Comparison of ENCODE assay signal across 11 cellular contexts in the genomic region with DNA sequence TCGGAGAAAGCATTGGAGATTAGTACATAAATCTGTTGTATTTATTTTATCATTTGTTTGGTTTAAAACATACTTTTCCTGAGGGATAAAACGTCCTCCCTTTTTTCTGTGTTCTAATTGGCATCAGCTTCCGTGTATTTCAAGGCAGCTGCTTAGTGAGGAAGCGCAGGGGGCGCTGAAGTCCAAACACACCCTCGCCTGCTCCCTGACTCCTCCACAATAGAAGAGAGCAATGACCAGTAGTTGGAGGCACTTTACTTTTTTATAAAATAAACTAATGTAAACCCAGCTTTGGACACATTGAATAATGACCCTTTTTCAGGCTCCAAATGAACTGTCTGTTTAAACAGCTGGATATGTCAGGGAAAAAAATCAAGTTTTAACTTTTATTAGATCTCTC.
A peak's percentile ranks its signal among the peaks of the same experiment; 100 is the strongest.
DNase-seq lines count a peak whose midpoint lies in the region; ATAC-seq and TF ChIP-seq lines count a peak whose summit lies in the region.
"Had no signal": no experiment of that assay in that cellular context is flagged by ENCODE, and none has a peak within 500 bp of the region (broad histone marks: within the 10 kb centered on the region; RNA-seq: fewer than 3 reads in every experiment).

No MANE protein-coding gene starts in this region.

- CTCF ChIA-PET in A673 (lab: Charles Lee), result no interaction called here
- CTCF ChIA-PET in WTC11 (lab: Charles Lee), result interaction anchor here (0.5 to 1.9 kb wide), 12 partner anchors 20 to 393 kb away, joined by 3 to 9 read pairs (median 5); no protein-coding TSS in a partner anchor
- CTCF ChIA-PET in GM10248 (lab: Yijun Ruan, JAX), result interaction anchor here (1.5 kb wide), 1 partner anchor 11 kb away, joined by 3 read pairs; no protein-coding TSS in a partner anchor

- TF ChIP-seq CTCF in A673 (conservative IDR thresholded peaks at IDR 0.05; ENCODE audit: low read depth, low read length), result peak; percentile 30; the same call in 1 of the 2 replicates
- no peak for TF ChIP-seq CTCF in WTC11 (IDR thresholded peaks at IDR 0.05)
- TF ChIP-seq CTCF in GM10248 (IDR thresholded peaks at IDR 0.05; ENCODE audit: control extremely low read depth, extremely low read depth, low read depth, missing control alignments), result no peak

- ATAC-seq in WTC11 (peak; percentile 82), GM18870 (IDR thresholded peaks at IDR 0.05; ENCODE audit: unreplicated experiment) (no peak)
- ATAC-seq in effector memory CD8-positive, alpha-beta T cell (replicated peaks), result no peak

- peaks cover 4% of the 10 kb centered on the region for H3K4me1 ChIP-seq in A673 (ENCODE audit: insufficient read depth, low read length, poor library complexity, severe bottlenecking)

- peaks cover 2% of the 10 kb centered on the region for H3K36me3 Mint-ChIP-seq in WTC11
- no peaks in the 10 kb centered on the region for H3K36me3 Mint-ChIP-seq in effector memory CD8-positive, alpha-beta T cell (ENCODE audit: insufficient read depth)

- no peak overlapping the region for H3K4me3 Mint-ChIP-seq in WTC11
- H3K4me3 Mint-ChIP-seq in effector memory CD8-positive, alpha-beta T cell, result no peak overlapping the region
- H3K4me3 Mint-ChIP-seq: mesothelial cell of epicardium had no signal

- H3K9me3 Mint-ChIP-seq in WTC11, result peaks cover 5% of the 10 kb centered on the region
- H3K9me3 Mint-ChIP-seq in effector memory CD8-positive, alpha-beta T cell, result peaks cover 0 to 2% of the 10 kb centered on the region in 2 donors

- H3K27ac ChIP-seq in A673 (ENCODE audit: low read depth, low read length, poor library complexity, severe bottlenecking), result no peak overlapping the region

- POLR2A ChIA-PET in A673 (lab: Charles Lee; ENCODE audit: low non-redundant PET) (no interaction called here), WTC11 (lab: Charles Lee) (interaction anchor here (1.1 kb wide), 1 partner anchor 8 kb away, joined by 3 read pairs; no protein-coding TSS in a partner anchor), GM10248 (lab: Yijun Ruan, JAX) (no interaction called here)

- no peaks in the 10 kb centered on the region for H3K9me3 ChIP-seq in A673 (ENCODE audit: low read depth, low read length, poor library complexity, severe bottlenecking)

- BruUV-seq in A673 (replicated peaks; lab: Mats Ljungman, UMichigan), result no TSS peak

- H3K36me3 ChIP-seq in A673 (ENCODE audit: insufficient read depth, low read length, poor library complexity, severe bottlenecking), result no peaks in the 10 kb centered on the region

- no peak for DNase-seq in A673 (ENCODE audit: low spot score)
- DNase-seq in HT1080 (ENCODE audit: low read depth), result peak; percentile 11
- DNase-seq in WTC11 (ENCODE audit: low spot score), result no peak
- peak; percentile 65 for DNase-seq in iPS-NIHi7 (ENCODE audit: extremely low spot score)
- DNase-seq in HPDE6-E6E7 (ENCODE audit: extremely low spot score), result no peak
- no peak for DNase-seq in effector memory CD8-positive, alpha-beta T cell
- DNase-seq in GM10248 (ENCODE audit: extremely low spot score), result no peak
- DNase-seq: activated T-cell treated with anti-CD3 and anti-CD28 coated beads, Interleukin-2, amount 50 U/mL, for 48 hours; effector memory CD4-positive, alpha-beta T cell had no signal

- no peak overlapping the region for H3K27ac Mint-ChIP-seq in WTC11
- no peak overlapping the region for H3K27ac Mint-ChIP-seq in effector memory CD8-positive, alpha-beta T cell
- H3K27ac Mint-ChIP-seq: mesothelial cell of epicardium had no signal

- no peaks in the 10 kb centered on the region for H3K27me3 ChIP-seq in A673 (replicated peaks; ENCODE audit: insufficient read depth, low read depth, low read length, poor library complexity)

- peaks cover 35% of the 10 kb centered on the region for H3K4me1 Mint-ChIP-seq in WTC11
- peaks cover 8 to 17% of the 10 kb centered on the region in 2 donors for H3K4me1 Mint-ChIP-seq in effector memory CD8-positive, alpha-beta T cell (ENCODE audit: low read depth in 2 of 2)

- intact Hi-C loops in A673 (cut with micrococcal nuclease; ENCODE audit: unreplicated experiment), result no loop called here

- H3K4me3 ChIP-seq in A673 (ENCODE audit: low read depth, low read length, poor library complexity, severe bottlenecking), result no peak overlapping the region

- peaks cover 13% of the 10 kb centered on the region for H3K27me3 Mint-ChIP-seq in WTC11 (ENCODE audit: low read depth)
- no peaks in the 10 kb centered on the region for H3K27me3 Mint-ChIP-seq in effector memory CD8-positive, alpha-beta T cell

TF ChIP-seq in WTC11, 78 proteins besides CTCF, POLR2A, EP300 and RAD21:
- TF ChIP-seq FOXJ3 (CRISPR knock-in tag; IDR thresholded peaks at IDR 0.05; ENCODE audit: borderline replicate concordance), result no peak
- TF ChIP-seq, protein P1, sequence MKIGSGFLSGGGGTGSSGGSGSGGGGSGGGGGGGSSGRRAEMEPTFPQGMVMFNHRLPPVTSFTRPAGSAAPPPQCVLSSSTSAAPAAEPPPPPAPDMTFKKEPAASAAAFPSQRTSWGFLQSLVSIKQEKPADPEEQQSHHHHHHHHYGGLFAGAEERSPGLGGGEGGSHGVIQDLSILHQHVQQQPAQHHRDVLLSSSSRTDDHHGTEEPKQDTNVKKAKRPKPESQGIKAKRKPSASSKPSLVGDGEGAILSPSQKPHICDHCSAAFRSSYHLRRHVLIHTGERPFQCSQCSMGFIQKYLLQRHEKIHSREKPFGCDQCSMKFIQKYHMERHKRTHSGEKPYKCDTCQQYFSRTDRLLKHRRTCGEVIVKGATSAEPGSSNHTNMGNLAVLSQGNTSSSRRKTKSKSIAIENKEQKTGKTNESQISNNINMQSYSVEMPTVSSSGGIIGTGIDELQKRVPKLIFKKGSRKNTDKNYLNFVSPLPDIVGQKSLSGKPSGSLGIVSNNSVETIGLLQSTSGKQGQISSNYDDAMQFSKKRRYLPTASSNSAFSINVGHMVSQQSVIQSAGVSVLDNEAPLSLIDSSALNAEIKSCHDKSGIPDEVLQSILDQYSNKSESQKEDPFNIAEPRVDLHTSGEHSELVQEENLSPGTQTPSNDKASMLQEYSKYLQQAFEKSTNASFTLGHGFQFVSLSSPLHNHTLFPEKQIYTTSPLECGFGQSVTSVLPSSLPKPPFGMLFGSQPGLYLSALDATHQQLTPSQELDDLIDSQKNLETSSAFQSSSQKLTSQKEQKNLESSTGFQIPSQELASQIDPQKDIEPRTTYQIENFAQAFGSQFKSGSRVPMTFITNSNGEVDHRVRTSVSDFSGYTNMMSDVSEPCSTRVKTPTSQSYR (CRISPR knock-in tag; IDR thresholded peaks at IDR 0.05), result no peak

Comparison
In these comparisons a context has a peak if more than half of its experiments do, and no peak if none do; other contexts are left out.
1. DNase-seq: peak in HT1080 (single experiment) and iPS-NIHi7 (single experiment); none in A673 (single experiment), WTC11 (single experiment), HPDE6-E6E7 (single experiment), effector memory CD8-positive, alpha-beta T cell (0 of 3) and GM10248 (single experiment).